Comparison of ENCODE assay signal across 28 cellular contexts in the genomic region with DNA sequence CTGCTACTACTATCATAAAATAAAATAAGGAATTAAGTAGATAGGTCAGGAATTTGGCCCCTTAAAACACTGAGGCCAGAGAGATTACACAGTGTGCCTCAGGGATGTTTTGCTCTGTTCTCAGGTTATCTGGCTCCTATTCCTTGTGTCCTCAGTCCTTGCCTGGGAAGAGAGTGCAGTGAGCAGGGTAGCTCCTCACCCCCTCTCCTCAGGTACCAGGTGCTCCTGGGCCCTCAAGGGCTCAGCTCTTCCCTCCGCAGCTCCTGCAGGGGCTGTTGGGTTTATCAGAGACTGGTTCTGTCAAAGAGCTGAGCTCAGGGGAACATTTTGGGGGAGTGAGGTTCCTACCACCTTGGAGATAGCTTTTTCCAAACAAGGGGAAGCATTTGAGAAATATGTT.
"Had no signal": no experiment of that assay in that cellular context is flagged by ENCODE, and none has a peak within 500 bp of the region (broad histone marks: within the 10 kb centered on the region; RNA-seq: fewer than 3 reads in every experiment).

No MANE protein-coding gene starts in this region.

- H3K4me1 Mint-ChIP-seq: activated naive CD8-positive, alpha-beta T cell treated with anti-CD3 and anti-CD28 coated beads for 36 hours; central memory CD8-positive, alpha-beta T cell; endodermal cell; naive thymus-derived CD8-positive, alpha-beta T cell; neural crest cell had no signal

- H3K36me3 ChIP-seq: right lobe of liver had no signal

- H3K27ac ChIP-seq: ascending aorta, esophagus muscularis mucosa, foreskin keratinocyte, skin epidermis, upper lobe of left lung had no signal

- ATAC-seq: foreskin keratinocyte; naive thymus-derived CD8-positive, alpha-beta T cell; stimulated activated naive CD8-positive, alpha-beta T cell treated with anti-CD3 and anti-CD28 coated beads, Interleukin-15, Interleukin-2, amounts not matched to agents 100 U/mL and 50 U/mL, for 24 hours had no signal

- H3K4me3 ChIP-seq: ascending aorta, esophagus muscularis mucosa, right lobe of liver, skin epidermis, upper lobe of left lung had no signal

- FAIRE-seq: keratinocyte had no signal

- H3K27me3 Mint-ChIP-seq: activated naive CD8-positive, alpha-beta T cell treated with anti-CD3 and anti-CD28 coated beads for 36 hours; central memory CD8-positive, alpha-beta T cell; dendritic cell treated with granulocyte-macrophage colony-stimulating factor and Interleukin-4, amounts not matched to agents 40 ng/mL and 50 ng/mL, for 4 days had no signal

- H3K27me3 ChIP-seq: ascending aorta, esophagus muscularis mucosa, foreskin keratinocyte, right lobe of liver, upper lobe of left lung had no signal

- H3K27ac Mint-ChIP-seq: activated naive CD4-positive, alpha-beta T cell treated with anti-CD3 and anti-CD28 coated beads for 36 hours; activated naive CD8-positive, alpha-beta T cell treated with anti-CD3 and anti-CD28 coated beads for 36 hours; activated T-helper 1 cell treated with anti-CD3 and anti-CD28 coated beads, Interleukin-12 subunit alpha, Interleukin-12 subunit beta, Interleukin-2, Interleukin-4 antibody, amounts not matched to agents 30 ng/mL and 10 ng/mL and 1 ng/mL, durations not matched to agents 14 hours and 24 hours and 36 hours; dendritic cell treated with granulocyte-macrophage colony-stimulating factor and Interleukin-4, amounts not matched to agents 40 ng/mL and 50 ng/mL, for 4 days; endodermal cell; naive thymus-derived CD8-positive, alpha-beta T cell; T-helper 2 cell treated with Interferon-gamma antibody and Interleukin-4, amounts not matched to agents 5 μg/mL and 100 μg/mL, for 36 hours had no signal

- H3K4me3 Mint-ChIP-seq: activated naive CD4-positive, alpha-beta T cell treated with anti-CD3 and anti-CD28 coated beads for 36 hours; activated naive CD8-positive, alpha-beta T cell treated with anti-CD3 and anti-CD28 coated beads for 36 hours; activated T-helper 1 cell treated with anti-CD3 and anti-CD28 coated beads, Interleukin-12 subunit alpha, Interleukin-12 subunit beta, Interleukin-2, Interleukin-4 antibody, amounts not matched to agents 30 ng/mL and 10 ng/mL and 1 ng/mL, durations not matched to agents 14 hours and 24 hours and 36 hours; central memory CD8-positive, alpha-beta T cell; dendritic cell treated with granulocyte-macrophage colony-stimulating factor and Interleukin-4, amounts not matched to agents 40 ng/mL and 50 ng/mL, for 4 days; endodermal cell; naive thymus-derived CD8-positive, alpha-beta T cell; neural crest cell; T-helper 2 cell treated with Interferon-gamma antibody and Interleukin-4, amounts not matched to agents 5 μg/mL and 100 μg/mL, for 36 hours had no signal

- H3K4me1 ChIP-seq: ascending aorta, foreskin keratinocyte, upper lobe of left lung had no signal

- H3K9me3 Mint-ChIP-seq: activated naive CD4-positive, alpha-beta T cell treated with anti-CD3 and anti-CD28 coated beads for 36 hours; activated naive CD8-positive, alpha-beta T cell treated with anti-CD3 and anti-CD28 coated beads for 36 hours; activated T-helper 1 cell treated with anti-CD3 and anti-CD28 coated beads, Interleukin-12 subunit alpha, Interleukin-12 subunit beta, Interleukin-2, Interleukin-4 antibody, amounts not matched to agents 30 ng/mL and 10 ng/mL and 1 ng/mL, durations not matched to agents 14 hours and 24 hours and 36 hours; central memory CD8-positive, alpha-beta T cell; dendritic cell treated with granulocyte-macrophage colony-stimulating factor and Interleukin-4, amounts not matched to agents 40 ng/mL and 50 ng/mL, for 4 days; endodermal cell; naive thymus-derived CD8-positive, alpha-beta T cell; T-helper 2 cell treated with Interferon-gamma antibody and Interleukin-4, amounts not matched to agents 5 μg/mL and 100 μg/mL, for 36 hours had no signal

- H3K9me3 ChIP-seq: ascending aorta, esophagus muscularis mucosa, right lobe of liver, upper lobe of left lung had no signal

- DNase-seq: activated CD4-positive, alpha-beta T cell treated with anti-CD3 and anti-CD28 coated beads for 48 hours; activated CD4-positive, alpha-beta T cell treated with anti-CD3 and anti-CD28 coated beads, Interleukin-2, amount 50 U/mL, for 48 hours; activated CD8-positive, alpha-beta memory T cell treated with anti-CD3 and anti-CD28 coated beads for 24 hours; activated CD8-positive, alpha-beta memory T cell treated with anti-CD3 and anti-CD28 coated beads, Interleukin-2, amount 50 U/mL, for 4 hours; activated effector memory CD4-positive, alpha-beta T cell treated with anti-CD3 and anti-CD28 coated beads, Interleukin-2, amount 50 U/mL, for 16 hours; activated naive CD4-positive, alpha-beta T cell treated with anti-CD3 and anti-CD28 coated beads for 36 hours; activated naive CD8-positive, alpha-beta T cell treated with anti-CD3 and anti-CD28 coated beads for 36 hours; activated T-cell treated with anti-CD3 and anti-CD28 coated beads, Interleukin-2, amount 50 U/mL, for 1 hour; endodermal cell; foreskin keratinocyte; midbrain; naive thymus-derived CD8-positive, alpha-beta T cell; nucleus accumbens; stimulated activated CD4-positive, alpha-beta T cell treated with anti-CD3 and anti-CD28 coated beads, Interleukin-12 subunit alpha, Interleukin-12 subunit beta, amount 100 ng/mL, for 4 hours; stimulated activated CD4-positive, alpha-beta T cell treated with anti-CD3 and anti-CD28 coated beads, Interleukin-4, amount 100 ng/mL, for 1 hour; stimulated activated naive CD8-positive, alpha-beta T cell treated with anti-CD3 and anti-CD28 coated beads, Interleukin-15, Interleukin-2, amounts not matched to agents 100 U/mL and 50 U/mL, for 24 hours; T-helper 1 cell; upper lobe of left lung had no signal

- H3K36me3 Mint-ChIP-seq: activated naive CD8-positive, alpha-beta T cell treated with anti-CD3 and anti-CD28 coated beads for 36 hours; naive thymus-derived CD8-positive, alpha-beta T cell had no signal
